Comparison of ENCODE assay signal across 8 cellular contexts in the genomic region with DNA sequence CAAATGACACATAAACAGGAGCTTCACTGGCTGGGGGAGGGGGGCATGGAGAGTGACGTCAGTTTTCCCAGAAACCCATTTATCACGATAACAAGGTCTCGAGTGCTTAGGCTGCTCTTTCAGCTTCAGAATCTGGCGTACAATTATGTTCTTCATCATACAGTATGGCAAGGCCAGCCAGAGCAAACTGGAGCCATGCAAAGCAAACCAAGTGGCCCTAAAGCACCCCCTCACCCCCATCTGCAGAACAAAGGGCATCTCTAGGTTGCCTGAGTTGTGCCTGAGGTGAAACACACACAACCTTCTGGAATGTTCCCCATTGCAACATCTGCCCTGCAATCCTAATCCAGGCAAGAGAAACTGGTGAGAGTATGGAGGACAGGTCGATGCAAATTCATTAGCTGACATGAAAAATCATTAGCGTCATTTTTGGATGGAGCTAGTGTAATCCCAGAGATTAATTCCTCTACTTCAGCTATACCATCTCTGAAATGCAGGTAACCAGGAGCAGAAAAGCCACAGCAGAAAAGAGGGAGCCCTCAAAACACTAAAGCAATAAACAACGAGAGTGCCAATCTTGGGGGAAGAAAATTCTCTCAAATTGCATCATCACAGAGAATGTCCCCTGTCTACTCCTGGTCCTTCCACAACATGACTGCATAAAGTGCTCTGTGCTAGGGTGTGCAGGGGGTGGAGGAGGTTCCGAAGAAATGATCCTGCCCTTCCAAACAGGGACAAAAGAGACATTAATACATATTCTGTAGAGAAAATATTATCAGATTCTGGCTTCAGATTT. TPM values are rescaled to one million over a fixed set of nuclear protein-coding genes. Genes with fewer than 3 reads are reported as not detected.
DNase-seq lines count a peak whose midpoint lies in the region; ATAC-seq and TF ChIP-seq lines count a peak whose summit lies in the region.

No MANE protein-coding gene starts in this region.

- CTCF ChIA-PET in Caco-2 (lab: Charles Lee): interaction anchor here (0.6 to 0.7 kb wide), 2 partner anchors 20 to 319 kb away, joined by 3 to 7 read pairs; no protein-coding TSS in a partner anchor

- intact Hi-C loops in Caco-2 (cut with micrococcal nuclease; ENCODE audit: unreplicated experiment): loop anchor here (5.0 kb wide), 1 partner anchor 79 kb away; no protein-coding TSS in a partner anchor

- H3K36me3 Mint-ChIP-seq in Caco-2 (ENCODE audit: insufficient read depth, unreplicated experiment): no peaks in the 10 kb centered on the region

- BruUV-seq in Caco-2 (replicated peaks; lab: Mats Ljungman, UMichigan): no TSS peak

- TF ChIP-seq CTCF in Caco-2 (IDR thresholded peaks at IDR 0.05; ENCODE audit: insufficient read depth in 1 of 2, low read depth in 1 of 2, low read length in 1 of 2, severe bottlenecking in 1 of 2, unreplicated experiment in 1 of 2): no peak

- H3K9me3 Mint-ChIP-seq in Caco-2 (ENCODE audit: unreplicated experiment): no peaks in the 10 kb centered on the region

- H3K4me3 Mint-ChIP-seq in Caco-2 (ENCODE audit: unreplicated experiment): peak overlapping the region; percentile 38

- POLR2A ChIA-PET in Caco-2 (lab: Charles Lee): interaction anchor here (0.6 to 0.9 kb wide), 3 partner anchors 86 to 777 kb away, joined by 3 to 10 read pairs (median 3); no protein-coding TSS in a partner anchor

- H3K4me1 Mint-ChIP-seq in Caco-2 (ENCODE audit: low read depth, unreplicated experiment): no peaks in the 10 kb centered on the region

- H3K27me3 Mint-ChIP-seq in Caco-2 (ENCODE audit: insufficient read depth, unreplicated experiment): no peaks in the 10 kb centered on the region

- H3K4me3 ChIP-seq in Caco-2 (ENCODE audit: low read depth, low read length): no peak overlapping the region

- no peaks in the 10 kb centered on the region for H3K27me3 ChIP-seq in Caco-2 (replicated peaks; ENCODE audit: control insufficient read depth, insufficient read depth, low read length)

- no peaks in the 10 kb centered on the region for H3K36me3 ChIP-seq in Caco-2 (ENCODE audit: control insufficient read depth, insufficient read depth, low read length)

- ATAC-seq in HG02840 (IDR thresholded peaks at IDR 0.05; ENCODE audit: low FRiP score, unreplicated experiment): no peak
- ATAC-seq in HG03095 (IDR thresholded peaks at IDR 0.05; ENCODE audit: unreplicated experiment): no peak
- no peak for ATAC-seq in GM21367 (IDR thresholded peaks at IDR 0.05; ENCODE audit: unreplicated experiment)

- H3K9me3 ChIP-seq in Caco-2: no peaks in the 10 kb centered on the region

- no peak overlapping the region for H3K27ac Mint-ChIP-seq in Caco-2 (ENCODE audit: unreplicated experiment)

- H3K4me1 ChIP-seq in Caco-2: no peaks in the 10 kb centered on the region

- no peak for DNase-seq in Caco-2
- peak; percentile 88 for DNase-seq in NCI-H2227 treated with DMSO at 0.1 percent for 48 hours (lab: John Stamatoyannopoulos, UW)
- DNase-seq in activated naive CD4-positive, alpha-beta T cell (lab: John Stamatoyannopoulos, UW): peak in 3 of 4 experiments; percentile 4 to 57 (median 20)
- peak; percentile 14 for DNase-seq in mesenteric fat pad (ENCODE audit: low spot score)
- no peak for DNase-seq in A172 (ENCODE audit: low spot score)

RNA-seq across cellular contexts. Expression of gene SEPTIN6, which starts 1.8 kb away (rescaled TPM):
- 11.1 and 12.1 TPM in 2 replicates for total RNA-seq in Caco-2 (2022)
- total RNA-seq in mesenteric fat pad: 16.1 TPM
- 13.9 and 15.3 TPM in 2 replicates for total RNA-seq in A172 (2014; rRNA removed; shearing (Covaris generic))

Comparison
In these comparisons a context has a peak if more than half of its experiments do, and no peak if none do; other contexts are left out.
1. DNase-seq: peak in NCI-H2227 treated with DMSO at 0.1 percent for 48 hours (single experiment), activated naive CD4-positive, alpha-beta T cell (3 of 4) and mesenteric fat pad (single experiment); none in Caco-2 (0 of 2) and A172 (single experiment).